In the genomic region with DNA sequence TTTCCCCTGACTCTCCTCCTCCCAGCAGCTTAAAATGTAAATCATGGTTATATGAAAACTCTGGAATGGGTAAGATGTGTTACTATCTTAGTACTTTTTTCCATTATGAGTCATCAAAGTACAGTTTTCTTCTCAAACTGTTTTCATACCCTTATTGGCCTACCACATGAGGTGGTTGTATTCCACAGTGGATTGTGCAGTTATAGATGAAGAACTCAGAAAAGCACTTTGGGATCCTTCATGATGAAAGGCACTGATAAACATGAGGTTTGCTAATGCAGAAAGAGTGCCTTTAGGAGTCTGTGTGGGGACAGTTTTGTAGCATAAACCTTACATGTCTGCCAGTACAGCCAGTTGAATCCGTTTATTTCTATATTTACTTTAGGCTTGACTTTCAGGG, we compare ENCODE assay signal across 17 cellular contexts. TPM values are rescaled to one million over a fixed set of nuclear protein-coding genes. Genes with fewer than 3 reads are reported as not detected.
DNase-seq lines count a peak whose midpoint lies in the region; ATAC-seq and TF ChIP-seq lines count a peak whose summit lies in the region.
"Had no signal": no experiment of that assay in that cellular context is flagged by ENCODE, and none has a peak within 500 bp of the region (broad histone marks: within the 10 kb centered on the region; RNA-seq: fewer than 3 reads in every experiment).

No MANE protein-coding gene starts in this region.

- TF ChIP-seq CTCF in fibroblast of pulmonary artery (IDR thresholded peaks at IDR 0.05; ENCODE audit: low read length, missing control alignments) (no peak), spleen (IDR thresholded peaks at IDR 0.05 in 8 of 11, conservative IDR thresholded peaks at IDR 0.05 in 3 of 11) (no peak), neural progenitor cell (IDR thresholded peaks at IDR 0.05) (no peak)

- H3K4me1 Mint-ChIP-seq in activated T-helper 17 cell treated with anti-CD3 and anti-CD28 coated beads, Interleukin-2, amount 50 U/mL, for 72 hours, result peaks cover 14% of the 10 kb centered on the region
- no peaks in the 10 kb centered on the region for H3K4me1 Mint-ChIP-seq in neural progenitor cell
- H3K4me1 Mint-ChIP-seq: neural crest cell had no signal

- no peak overlapping the region for H2AFZ ChIP-seq in neural progenitor cell (replicated peaks)

- no peak overlapping the region for H3K9ac ChIP-seq in neural progenitor cell

- no peaks in the 10 kb centered on the region for H3K27me3 ChIP-seq in spleen (replicated peaks in 1 of 7)
- no peaks in the 10 kb centered on the region for H3K27me3 ChIP-seq in neural progenitor cell
- H3K27me3 ChIP-seq: adrenal gland, esophagus muscularis mucosa, stomach had no signal

- H3K36me3 Mint-ChIP-seq in activated naive CD4-positive, alpha-beta T cell treated with anti-CD3 and anti-CD28 coated beads, Interleukin-2, amount 50 U/mL, for 72 hours, result peaks cover 21 to 61% of the 10 kb centered on the region in 2 donors
- peaks cover 91% of the 10 kb centered on the region for H3K36me3 Mint-ChIP-seq in activated T-helper 17 cell treated with anti-CD3 and anti-CD28 coated beads, Interleukin-2, amount 50 U/mL, for 72 hours (ENCODE audit: low read depth)
- peaks cover 48% of the 10 kb centered on the region for H3K36me3 Mint-ChIP-seq in neural progenitor cell

- no peaks in the 10 kb centered on the region for H3K9me3 Mint-ChIP-seq in activated naive CD4-positive, alpha-beta T cell treated with anti-CD3 and anti-CD28 coated beads, Interleukin-2, amount 50 U/mL, for 72 hours
- no peaks in the 10 kb centered on the region for H3K9me3 Mint-ChIP-seq in activated T-helper 17 cell treated with anti-CD3 and anti-CD28 coated beads, Interleukin-2, amount 50 U/mL, for 72 hours
- no peaks in the 10 kb centered on the region for H3K9me3 Mint-ChIP-seq in neural progenitor cell
- H3K9me3 Mint-ChIP-seq: neural crest cell had no signal

- no peaks in the 10 kb centered on the region for H3K4me1 ChIP-seq in spleen
- H3K4me1 ChIP-seq in neural progenitor cell, result no peaks in the 10 kb centered on the region
- H3K4me1 ChIP-seq: stomach had no signal

- intact Hi-C loops in spleen (cut with DNase I; ENCODE audit: low total_unique reads), result no loop called here

- H3F3A ChIP-seq in neural progenitor cell (ENCODE audit: low read depth), result peaks cover 9% of the 10 kb centered on the region

- no peak overlapping the region for H3K4me3 Mint-ChIP-seq in activated T-helper 17 cell treated with anti-CD3 and anti-CD28 coated beads, Interleukin-2, amount 50 U/mL, for 72 hours
- no peak overlapping the region for H3K4me3 Mint-ChIP-seq in neural progenitor cell
- H3K4me3 Mint-ChIP-seq: neural crest cell had no signal

- H3K4me2 ChIP-seq in neural progenitor cell, result no peak overlapping the region

- H3K36me3 ChIP-seq in spleen, result peaks cover 2 to 100% (median 85%) of the 10 kb centered on the region in 6 donors
- H3K36me3 ChIP-seq in neural progenitor cell, result peaks cover 39% of the 10 kb centered on the region

- H3K9me3 ChIP-seq in spleen, result no peaks in the 10 kb centered on the region
- H3K9me3 ChIP-seq in neural progenitor cell (ENCODE audit: low read depth), result no peaks in the 10 kb centered on the region
- H3K9me3 ChIP-seq: adrenal gland, esophagus muscularis mucosa, stomach had no signal

- 90 to 100% (median 92%) methylated on average over 1 of the region's 1 CpG for WGBS in spleen, 5 donors

- H3K27ac Mint-ChIP-seq in activated naive CD4-positive, alpha-beta T cell treated with anti-CD3 and anti-CD28 coated beads, Interleukin-2, amount 50 U/mL, for 72 hours, result peak overlapping the region; percentile 77 to 78
- H3K27ac Mint-ChIP-seq in activated T-helper 17 cell treated with anti-CD3 and anti-CD28 coated beads, Interleukin-2, amount 50 U/mL, for 72 hours, result peak overlapping the region; percentile 76
- H3K27ac Mint-ChIP-seq in neural progenitor cell, result no peak overlapping the region

- peak; percentile 57 to 74 for ATAC-seq in activated naive CD4-positive, alpha-beta T cell treated with anti-CD3 and anti-CD28 coated beads, Interleukin-2, amount 50 U/mL, for 72 hours
- peak; percentile 73 for ATAC-seq in activated T-helper 17 cell treated with anti-CD3 and anti-CD28 coated beads, Interleukin-2, amount 50 U/mL, for 72 hours (replicated peaks)
- no peak for ATAC-seq in HG03469 (IDR thresholded peaks at IDR 0.05; ENCODE audit: unreplicated experiment)

- no peaks in the 10 kb centered on the region for H4K20me1 ChIP-seq in neural progenitor cell (ENCODE audit: low read depth)

- H3K4me3 ChIP-seq in fibroblast of pulmonary artery (replicated peaks; ENCODE audit: low read depth, low read length) (no peak overlapping the region), spleen (no peak overlapping the region), neural progenitor cell (no peak overlapping the region)
- H3K4me3 ChIP-seq: adrenal gland, esophagus muscularis mucosa, lung, stomach had no signal

- TF ChIP-seq POLR2A in spleen (IDR thresholded peaks at IDR 0.05), result no peak

- H3K27ac ChIP-seq in spleen, result no peak overlapping the region
- no peak overlapping the region for H3K27ac ChIP-seq in neural progenitor cell

- H3K27me3 Mint-ChIP-seq in activated T-helper 17 cell treated with anti-CD3 and anti-CD28 coated beads, Interleukin-2, amount 50 U/mL, for 72 hours, result no peaks in the 10 kb centered on the region
- H3K27me3 Mint-ChIP-seq in neural progenitor cell (ENCODE audit: insufficient read depth, low read depth), result peaks cover 2% of the 10 kb centered on the region

- no peaks in the 10 kb centered on the region for H3K79me2 ChIP-seq in neural progenitor cell (ENCODE audit: low read depth)

- DNase-seq in activated naive CD4-positive, alpha-beta T cell treated with anti-CD3 and anti-CD28 coated beads, Interleukin-2, amount 50 U/mL, for 72 hours (ENCODE audit: low spot score in 2 of 2), result no peak
- DNase-seq in activated naive CD4-positive, alpha-beta T cell treated with Interleukin-2 at 50 U/mL for 16 hours, result no peak
- peak; percentile 29 for DNase-seq in fibroblast of pulmonary artery (ENCODE audit: low read depth)
- DNase-seq in spleen, result no peak
- no peak for DNase-seq in neural progenitor cell (ENCODE audit: low spot score)
- DNase-seq in occipital lobe (lab: John Stamatoyannopoulos, UW), result no peak
- DNase-seq: adrenal gland, AML-193, stomach had no signal

RNA-seq across cellular contexts. Expression of a gene that starts 32.0 kb away (rescaled TPM):
- under 1 TPM in 1 of 2 donors, not detected in 1; 0.23 TPM for total RNA-seq in activated naive CD4-positive, alpha-beta T cell treated with anti-CD3 and anti-CD28 coated beads, Interleukin-2, amount 50 U/mL, for 72 hours
- under 1 TPM in 1 of 2 donors, not detected in 1; 0.11 TPM for total RNA-seq in activated T-helper 17 cell treated with anti-CD3 and anti-CD28 coated beads, Interleukin-2, amount 50 U/mL, for 72 hours
- not detected for total RNA-seq in spleen
- not detected for polyA plus RNA-seq in spleen
- total RNA-seq in neural progenitor cell (ENCODE audit: low replicate concordance), result not detected in 2 replicates
- not detected for total RNA-seq in occipital lobe
- total RNA-seq: activated CD8-positive, alpha-beta memory T cell treated with anti-CD3 and anti-CD28 coated beads for 36 hours; adrenal gland; dermis microvascular lymphatic vessel endothelial cell; esophagus muscularis mucosa; H1; lung; stomach had no signal
- polyA plus RNA-seq: adrenal gland, H1, lung, stomach had no signal
